ENCODE assay signal across 18 cellular contexts in genomic region chr11:45392154-45392553, GRCh38.
DNase-seq lines count a peak whose midpoint lies in the region; ATAC-seq and TF ChIP-seq lines count a peak whose summit lies in the region.
"Had no signal": no experiment of that assay in that cellular context is flagged by ENCODE, and none has a peak within 500 bp of the region (broad histone marks: within the 10 kb centered on the region; RNA-seq: fewer than 3 reads in every experiment).

No MANE protein-coding gene starts in this region.

- H3K4me3 ChIP-seq in left ventricle myocardium inferior (no peak overlapping the region), mesenchymal stem cell (ENCODE audit: insufficient read depth in 1 of 2, low read depth in 1 of 2, low read length in 2 of 2) (no peak overlapping the region), neuronal stem cell (ENCODE audit: low read length in 2 of 2) (no peak overlapping the region), GM23338 (no peak overlapping the region)
- H3K4me3 ChIP-seq: A549 had no signal

- H3K36me3 Mint-ChIP-seq in GM23338 (ENCODE audit: low read depth) = no peaks in the 10 kb centered on the region

- H3K79me2 ChIP-seq in GM23338 (replicated peaks; ENCODE audit: insufficient read depth) = no peaks in the 10 kb centered on the region

- no peaks in the 10 kb centered on the region for H3F3A ChIP-seq in GM23338 (replicated peaks; ENCODE audit: low read depth)

- no peak overlapping the region for H2BK5ac ChIP-seq in mesenchymal stem cell (ENCODE audit: low read depth, low read length, poor library complexity, severe bottlenecking)
- no peak overlapping the region for H2BK5ac ChIP-seq in neuronal stem cell (ENCODE audit: low read length)

- peak overlapping the region; percentile 32 to 76 for H2BK12ac ChIP-seq in mesenchymal stem cell (ENCODE audit: low read length in 2 of 2)
- no peak overlapping the region for H2BK12ac ChIP-seq in neuronal stem cell (ENCODE audit: low read length)

- no peak overlapping the region for H3K4me2 ChIP-seq in mesenchymal stem cell (ENCODE audit: low read length, poor library complexity, severe bottlenecking)
- no peak overlapping the region for H3K4me2 ChIP-seq in neuronal stem cell (ENCODE audit: insufficient read depth, low read length, poor library complexity, severe bottlenecking)
- H3K4me2 ChIP-seq in GM23338 = no peak overlapping the region
- H3K4me2 ChIP-seq: A549 had no signal

- H3K4me1 ChIP-seq in left ventricle myocardium inferior (no peaks in the 10 kb centered on the region), mesenchymal stem cell (ENCODE audit: control insufficient read depth, insufficient read depth, low read depth, low read length) (peaks cover 16% of the 10 kb centered on the region), neuronal stem cell (ENCODE audit: control insufficient read depth in 2 of 2, insufficient read depth in 1 of 2, low read depth in 1 of 2, low read length in 2 of 2) (no peaks in the 10 kb centered on the region), GM23338 (ENCODE audit: insufficient read depth) (no peaks in the 10 kb centered on the region)
- H3K4me1 ChIP-seq: A549, Caco-2 had no signal

- H3K23ac ChIP-seq in mesenchymal stem cell (ENCODE audit: low read length in 2 of 2) (no peak overlapping the region), neuronal stem cell (ENCODE audit: low read depth, low read length, poor library complexity) (no peak overlapping the region)

- H4K20me1 ChIP-seq in GM23338 (replicated peaks; ENCODE audit: insufficient read depth) = no peaks in the 10 kb centered on the region

- H3K79me1 ChIP-seq in mesenchymal stem cell (replicated peaks; ENCODE audit: low read length, poor library complexity, severe bottlenecking) (no peaks in the 10 kb centered on the region), neuronal stem cell (ENCODE audit: low read depth, low read length) (no peaks in the 10 kb centered on the region)

- WGBS in mesenchymal stem cell = 68% methylated on average over 8 of the region's 8 CpGs
- WGBS in neuronal stem cell (ENCODE audit: extremely low coverage in 2 of 2, insufficient read length in 2 of 2, insufficient replicate concordance in 1 of 2), 2 donors = no CpG with 5 or more reads among the region's 8 CpGs

- H3K4ac ChIP-seq in mesenchymal stem cell (ENCODE audit: low read depth in 1 of 2, low read length in 2 of 2) (peak overlapping the region in 1 of 2 experiments; percentile 61), neuronal stem cell (ENCODE audit: low read length) (no peak overlapping the region)

- no peak for TF ChIP-seq CTCF in left ventricle myocardium inferior (IDR thresholded peaks at IDR 0.05; ENCODE audit: borderline replicate concordance)
- TF ChIP-seq CTCF in GM23338 (conservative IDR thresholded peaks at IDR 0.05; ENCODE audit: low read depth in 2 of 2) = no peak

- H2BK120ac ChIP-seq in mesenchymal stem cell (ENCODE audit: low read depth, low read length) (peak overlapping the region; percentile 86), neuronal stem cell (ENCODE audit: low read depth, low read length) (peak overlapping the region; percentile 30)

- intact Hi-C loops in cardiac septum (cut with DNase I) (no loop called here), left ventricle myocardium inferior (cut with micrococcal nuclease) (no loop called here)

- H4K8ac ChIP-seq in mesenchymal stem cell (ENCODE audit: low read length) (peak overlapping the region; percentile 70), neuronal stem cell (ENCODE audit: low read depth, low read length) (no peak overlapping the region)

- no peak overlapping the region for H3K9ac ChIP-seq in mesenchymal stem cell (ENCODE audit: low read length)
- no peak overlapping the region for H3K9ac ChIP-seq in neuronal stem cell (ENCODE audit: low read depth, low read length, poor library complexity)

- H3K9me3 ChIP-seq in left ventricle myocardium inferior (replicated peaks) (no peaks in the 10 kb centered on the region), mesenchymal stem cell (ENCODE audit: control insufficient read depth, low read length) (peaks cover 5% of the 10 kb centered on the region), neuronal stem cell (replicated peaks in 1 of 2; ENCODE audit: control insufficient read depth in 2 of 2, insufficient read depth in 1 of 2, low read depth in 1 of 2, low read length in 2 of 2) (no peaks in the 10 kb centered on the region)
- H3K9me3 ChIP-seq: A549, Caco-2 had no signal

- no peak overlapping the region for H3K27ac ChIP-seq in left ventricle myocardium inferior (replicated peaks)
- H3K27ac ChIP-seq in mesenchymal stem cell (ENCODE audit: low read length, poor library complexity, severe bottlenecking) = no peak overlapping the region
- no peak overlapping the region for H3K27ac ChIP-seq in neuronal stem cell (replicated peaks; ENCODE audit: low read length)
- H3K27ac ChIP-seq in GM23338 (ENCODE audit: low read depth) = no peak overlapping the region
- H3K27ac ChIP-seq: 22Rv1, A549, C4-2B had no signal

- H3K18ac ChIP-seq in mesenchymal stem cell (ENCODE audit: low read depth in 1 of 2, low read length in 2 of 2) = peak overlapping the region; percentile 34 to 69
- H3K18ac ChIP-seq in neuronal stem cell (ENCODE audit: low read length) = no peak overlapping the region

- peaks cover 16% of the 10 kb centered on the region for H3K27me3 Mint-ChIP-seq in GM23338 (ENCODE audit: insufficient read depth, low read depth, poor library complexity)
- H3K27me3 Mint-ChIP-seq: CD4-positive, alpha-beta T cell had no signal

- H3K4me3 Mint-ChIP-seq in GM23338 = no peak overlapping the region
- H3K4me3 Mint-ChIP-seq: CD4-positive, alpha-beta T cell; HFFc6 had no signal

- H2BK15ac ChIP-seq in mesenchymal stem cell (ENCODE audit: low read depth, poor library complexity, severe bottlenecking) = peak overlapping the region; percentile 26
- H2BK15ac ChIP-seq in neuronal stem cell (ENCODE audit: low read length) = peak overlapping the region; percentile 24

- H3K27ac Mint-ChIP-seq in GM23338 = no peak overlapping the region
- H3K27ac Mint-ChIP-seq: CD4-positive, alpha-beta T cell; HFFc6 had no signal

- H2AFZ ChIP-seq in mesenchymal stem cell (ENCODE audit: low read depth, low read length) (no peak overlapping the region), neuronal stem cell (ENCODE audit: low read length) (no peak overlapping the region), GM23338 (no peak overlapping the region)

- no peak overlapping the region for H3K14ac ChIP-seq in mesenchymal stem cell (ENCODE audit: low read length in 2 of 2)
- H3K14ac ChIP-seq in neuronal stem cell (ENCODE audit: low read length) = peak overlapping the region; percentile 5

- no peaks in the 10 kb centered on the region for H3K9me3 Mint-ChIP-seq in GM23338
- H3K9me3 Mint-ChIP-seq: CD4-positive, alpha-beta T cell; HFFc6 had no signal

- no peaks in the 10 kb centered on the region for H3K9me2 ChIP-seq in GM23338 (ENCODE audit: insufficient read depth)

- no peaks in the 10 kb centered on the region for H3K36me3 ChIP-seq in left ventricle myocardium inferior
- H3K36me3 ChIP-seq in mesenchymal stem cell (ENCODE audit: control insufficient read depth in 1 of 2, insufficient read depth in 2 of 2, low read depth in 1 of 2, low read length in 2 of 2) = no peaks in the 10 kb centered on the region
- H3K36me3 ChIP-seq in neuronal stem cell (replicated peaks in 1 of 2; ENCODE audit: control insufficient read depth in 2 of 2, insufficient read depth in 2 of 2, low read length in 2 of 2) = no peaks in the 10 kb centered on the region
- no peaks in the 10 kb centered on the region for H3K36me3 ChIP-seq in GM23338 (ENCODE audit: insufficient read depth)

- no peak for ATAC-seq in GM23338
- no peak for ATAC-seq in HG03095 (IDR thresholded peaks at IDR 0.05; ENCODE audit: unreplicated experiment)
- ATAC-seq: A549, HCT116 had no signal

- peak; percentile 60 for DNase-seq in cardiac septum (ENCODE audit: low spot score)
- no peak for DNase-seq in left ventricle myocardium inferior
- DNase-seq in mesenchymal stem cell = no peak
- DNase-seq in neuronal stem cell (ENCODE audit: low spot score) = no peak
- no peak for DNase-seq in NCI-H187 treated with DMSO at 0.1 percent for 48 hours (lab: John Stamatoyannopoulos, UW)
- no peak for DNase-seq in GM23338 (ENCODE audit: low spot score)
- DNase-seq: AML-193; Caco-2; CD4-positive, alpha-beta T cell; GDM1; GOT3; H7; HFFc6 had no signal

- H3K27me3 ChIP-seq in left ventricle myocardium inferior (ENCODE audit: low read depth) (peaks cover 36% of the 10 kb centered on the region), mesenchymal stem cell (ENCODE audit: control insufficient read depth in 1 of 2, insufficient read depth in 1 of 2, low read length in 2 of 2) (peaks cover 0 to 83% of the 10 kb centered on the region in 2 experiments), neuronal stem cell (ENCODE audit: control insufficient read depth in 3 of 3, insufficient read depth in 3 of 3, low read depth in 1 of 3, low read length in 3 of 3) (peaks cover 0 to 55% (median 0%) of the 10 kb centered on the region in 3 experiments), GM23338 (ENCODE audit: insufficient read depth) (no peaks in the 10 kb centered on the region)

- peak overlapping the region; percentile 88 for H4K91ac ChIP-seq in mesenchymal stem cell (ENCODE audit: low read length)
- no peak overlapping the region for H4K91ac ChIP-seq in neuronal stem cell (ENCODE audit: low read depth, low read length, poor library complexity)

- peaks cover 8% of the 10 kb centered on the region for H3K4me1 Mint-ChIP-seq in GM23338

- no peak overlapping the region for H2AK5ac ChIP-seq in mesenchymal stem cell (ENCODE audit: low read length, severe bottlenecking)
- no peak overlapping the region for H2AK5ac ChIP-seq in neuronal stem cell (ENCODE audit: low read depth, low read length)

TF ChIP-seq in GM23338, 12 proteins besides CTCF, POLR2A, EP300 and RAD21 (continues in another document):
- TF ChIP-seq CREB1 (CRISPR knock-in tag; IDR thresholded peaks at IDR 0.05; ENCODE audit: low read depth) = no peak
- TF ChIP-seq EZH2 (IDR thresholded peaks at IDR 0.05; ENCODE audit: low read depth, unreplicated experiment) = no peak
